In genomic region chr20:2524435-2525272, GRCh38 we compare ENCODE assay signal across 1 cellular context.
A peak's percentile ranks its signal among the peaks of the same experiment; 100 is the strongest.
TF ChIP-seq lines count a peak whose summit lies in the region.

No MANE protein-coding gene starts in this region.

TF ChIP-seq in K562, 482 proteins besides CTCF, POLR2A, EP300 and RAD21 (continued from another document and continues in another):
- TF ChIP-seq ZBTB40 (IDR thresholded peaks at IDR 0.05) (no peak), ZBTB40 (CRISPR knock-in tag; IDR thresholded peaks at IDR 0.05) (no peak), SREBF1 (IDR thresholded peaks at IDR 0.05; ENCODE audit: borderline replicate concordance, low read depth, low read length) (no peak), NR3C1 (CRISPR knock-in tag; IDR thresholded peaks at IDR 0.05) (no peak), STAT5B (CRISPR knock-in tag; IDR thresholded peaks at IDR 0.05) (no peak), TAF7 (tag; IDR thresholded peaks at IDR 0.05) (no peak), KAT8 (IDR thresholded peaks at IDR 0.05; ENCODE audit: low read depth) (no peak), ZBTB1 (CRISPR knock-in tag; IDR thresholded peaks at IDR 0.05; ENCODE audit: borderline replicate concordance, low read depth) (no peak), ZNF551 (CRISPR knock-in tag; IDR thresholded peaks at IDR 0.05) (no peak), CBX1 (IDR thresholded peaks at IDR 0.05; ENCODE audit: low read depth) (no peak), SMARCA4 (IDR thresholded peaks at IDR 0.05) (no peak), HEY1 (CRISPR knock-in tag; IDR thresholded peaks at IDR 0.05; ENCODE audit: borderline replicate concordance) (no peak), POU5F1 (IDR thresholded peaks at IDR 0.05; ENCODE audit: borderline replicate concordance, low read depth, low read length, partially characterized antibody) (no peak), TGIF2 (CRISPR knock-in tag; IDR thresholded peaks at IDR 0.05) (no peak), ATF6 (CRISPR knock-in tag; IDR thresholded peaks at IDR 0.05) (no peak), MCM5 (IDR thresholded peaks at IDR 0.05; ENCODE audit: low read depth) (no peak), ZNF407 (IDR thresholded peaks at IDR 0.05; ENCODE audit: low read depth) (no peak), SLC30A9 (CRISPR knock-in tag; IDR thresholded peaks at IDR 0.05) (no peak), CREB1 (IDR thresholded peaks at IDR 0.05) (no peak), CREB1 (CRISPR knock-in tag; IDR thresholded peaks at IDR 0.05) (0 out of 2 replicates have a peak, but pooled peaks have one; percentile 22), SNIP1 (IDR thresholded peaks at IDR 0.05; ENCODE audit: low read depth) (no peak), ZNF449 (CRISPR knock-in tag; IDR thresholded peaks at IDR 0.05) (no peak), NRF1 (conservative IDR thresholded peaks at IDR 0.05 in 1 of 2, IDR thresholded peaks at IDR 0.05 in 1 of 2) (0 out of 4 replicates have a peak, but pooled peaks of 1 of the 2 experiments have one; percentile 33), OTX1 (CRISPR knock-in tag; IDR thresholded peaks at IDR 0.05) (no peak), NCOA4 (IDR thresholded peaks at IDR 0.05; ENCODE audit: partially characterized antibody) (no peak), MITF (IDR thresholded peaks at IDR 0.05) (no peak), ZNF12 (CRISPR knock-in tag; IDR thresholded peaks at IDR 0.05) (no peak), ATF1 (CRISPR knock-in tag; IDR thresholded peaks at IDR 0.05) (no peak), ATF1 (tag; IDR thresholded peaks at IDR 0.05) (peak; percentile 10; the same call in 1 of the 2 replicates), ZNF253 (CRISPR knock-in tag; conservative IDR thresholded peaks at IDR 0.05) (no peak), ZNF274 (IDR thresholded peaks at IDR 0.05; ENCODE audit: borderline replicate concordance, low read depth, low read length) (no peak), RBM39 (optimal IDR thresholded peaks at IDR 0.05; ENCODE audit: low read depth, low read length) (no peak), CHD4 (IDR thresholded peaks at IDR 0.05; ENCODE audit: insufficient read depth, insufficient replicate concordance, low read depth, low read length, poor library complexity, severe bottlenecking) (no peak), EZH2 (IDR thresholded peaks at IDR 0.05; ENCODE audit: borderline replicate concordance, low read depth, low read length) (no peak)
- TF ChIP-seq, protein P1, sequence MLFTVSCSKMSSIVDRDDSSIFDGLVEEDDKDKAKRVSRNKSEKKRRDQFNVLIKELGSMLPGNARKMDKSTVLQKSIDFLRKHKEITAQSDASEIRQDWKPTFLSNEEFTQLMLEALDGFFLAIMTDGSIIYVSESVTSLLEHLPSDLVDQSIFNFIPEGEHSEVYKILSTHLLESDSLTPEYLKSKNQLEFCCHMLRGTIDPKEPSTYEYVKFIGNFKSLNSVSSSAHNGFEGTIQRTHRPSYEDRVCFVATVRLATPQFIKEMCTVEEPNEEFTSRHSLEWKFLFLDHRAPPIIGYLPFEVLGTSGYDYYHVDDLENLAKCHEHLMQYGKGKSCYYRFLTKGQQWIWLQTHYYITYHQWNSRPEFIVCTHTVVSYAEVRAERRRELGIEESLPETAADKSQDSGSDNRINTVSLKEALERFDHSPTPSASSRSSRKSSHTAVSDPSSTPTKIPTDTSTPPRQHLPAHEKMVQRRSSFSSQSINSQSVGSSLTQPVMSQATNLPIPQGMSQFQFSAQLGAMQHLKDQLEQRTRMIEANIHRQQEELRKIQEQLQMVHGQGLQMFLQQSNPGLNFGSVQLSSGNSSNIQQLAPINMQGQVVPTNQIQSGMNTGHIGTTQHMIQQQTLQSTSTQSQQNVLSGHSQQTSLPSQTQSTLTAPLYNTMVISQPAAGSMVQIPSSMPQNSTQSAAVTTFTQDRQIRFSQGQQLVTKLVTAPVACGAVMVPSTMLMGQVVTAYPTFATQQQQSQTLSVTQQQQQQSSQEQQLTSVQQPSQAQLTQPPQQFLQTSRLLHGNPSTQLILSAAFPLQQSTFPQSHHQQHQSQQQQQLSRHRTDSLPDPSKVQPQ (CRISPR knock-in tag; IDR thresholded peaks at IDR 0.05; ENCODE audit: borderline replicate concordance), result no peak
